Comparison of ENCODE assay signal across 9 cellular contexts in genomic region chr11:10450451-10451398, GRCh38.
DNase-seq lines count a peak whose midpoint lies in the region; ATAC-seq and TF ChIP-seq lines count a peak whose summit lies in the region.
"Had no signal": no experiment of that assay in that cellular context is flagged by ENCODE, and none has a peak within 500 bp of the region (broad histone marks: within the 10 kb centered on the region; RNA-seq: fewer than 3 reads in every experiment).

No MANE protein-coding gene starts in this region.

- no peaks in the 10 kb centered on the region for H3K36me3 Mint-ChIP-seq in memory B cell
- no peaks in the 10 kb centered on the region for H3K36me3 Mint-ChIP-seq in stimulated activated naive CD8-positive, alpha-beta T cell treated with anti-CD3 and anti-CD28 coated beads, Interleukin-15, Interleukin-2, amounts not matched to agents 100 ng/mL and 50 ng/mL, for 24 hours (ENCODE audit: low read depth)

- H3K27me3 Mint-ChIP-seq in memory B cell = no peaks in the 10 kb centered on the region
- no peaks in the 10 kb centered on the region for H3K27me3 Mint-ChIP-seq in stimulated activated naive CD8-positive, alpha-beta T cell treated with anti-CD3 and anti-CD28 coated beads, Interleukin-15, Interleukin-2, amounts not matched to agents 100 ng/mL and 50 ng/mL, for 24 hours

- DNase-seq in activated CD4-positive, alpha-beta T cell treated with anti-CD3 and anti-CD28 coated beads, Interleukin-2, amount 50 U/mL, for 48 hours = peak; percentile 58 to 68
- DNase-seq in effector CD4-positive, alpha-beta T cell = peak; percentile 43
- DNase-seq in memory B cell (ENCODE audit: low spot score in 2 of 2) = peak; percentile 37 to 61
- DNase-seq in GF-D8 (lab: John Stamatoyannopoulos, UW) = no peak

- TF ChIP-seq RAD21 in Ishikawa (IDR thresholded peaks at IDR 0.05; ENCODE audit: low read depth) = peak; percentile 3; the same call in 1 of the 2 replicates

- no peak for TF ChIP-seq EP300 in Ishikawa (IDR thresholded peaks at IDR 0.05; ENCODE audit: borderline replicate concordance)

- peaks cover 45% of the 10 kb centered on the region for H3K4me1 Mint-ChIP-seq in memory B cell
- peaks cover 70% of the 10 kb centered on the region for H3K4me1 Mint-ChIP-seq in stimulated activated naive CD8-positive, alpha-beta T cell treated with anti-CD3 and anti-CD28 coated beads, Interleukin-15, Interleukin-2, amounts not matched to agents 100 ng/mL and 50 ng/mL, for 24 hours (ENCODE audit: low read depth)

- no peaks in the 10 kb centered on the region for H3K9me3 ChIP-seq in ES-I3 (ENCODE audit: control insufficient read depth, insufficient read depth, low read length)
- H3K9me3 ChIP-seq: SJSA1 had no signal

- peak overlapping the region; percentile 97 for H3K4me3 Mint-ChIP-seq in memory B cell
- peak overlapping the region; percentile 81 for H3K4me3 Mint-ChIP-seq in stimulated activated naive CD8-positive, alpha-beta T cell treated with anti-CD3 and anti-CD28 coated beads, Interleukin-15, Interleukin-2, amounts not matched to agents 100 ng/mL and 50 ng/mL, for 24 hours

- peak; percentile 46 for ATAC-seq in memory B cell (ENCODE audit: low read depth)
- ATAC-seq in HG03439 (IDR thresholded peaks at IDR 0.05; ENCODE audit: unreplicated experiment) = no peak

- peaks cover 9% of the 10 kb centered on the region; the same call in 1 of the 2 replicates for H3K4me1 ChIP-seq in ES-I3 (ENCODE audit: insufficient read depth, low read length)

- H3K36me3 ChIP-seq in ES-I3 (ENCODE audit: insufficient read depth, low read length) = no peaks in the 10 kb centered on the region
- H3K36me3 ChIP-seq: SJSA1 had no signal

- no peaks in the 10 kb centered on the region for H3K9me3 Mint-ChIP-seq in memory B cell
- H3K9me3 Mint-ChIP-seq in stimulated activated naive CD8-positive, alpha-beta T cell treated with anti-CD3 and anti-CD28 coated beads, Interleukin-15, Interleukin-2, amounts not matched to agents 100 ng/mL and 50 ng/mL, for 24 hours = no peaks in the 10 kb centered on the region

- H3K27ac Mint-ChIP-seq in memory B cell = peak overlapping the region; percentile 90
- H3K27ac Mint-ChIP-seq in stimulated activated naive CD8-positive, alpha-beta T cell treated with anti-CD3 and anti-CD28 coated beads, Interleukin-15, Interleukin-2, amounts not matched to agents 100 ng/mL and 50 ng/mL, for 24 hours = peak overlapping the region; percentile 94

- H3K9ac ChIP-seq in ES-I3 (ENCODE audit: low read depth, low read length) = peak overlapping the region; percentile 91

TF ChIP-seq in Ishikawa, 13 proteins besides CTCF, POLR2A, EP300 and RAD21:
- TF ChIP-seq YY1 (IDR thresholded peaks at IDR 0.05; ENCODE audit: low read depth) = no peak
- TF ChIP-seq FOXM1 (IDR thresholded peaks at IDR 0.05; ENCODE audit: borderline replicate concordance, low read depth) = no peak
- no peak for TF ChIP-seq REST (IDR thresholded peaks at IDR 0.05; ENCODE audit: low read depth)
- no peak for TF ChIP-seq CEBPB (IDR thresholded peaks at IDR 0.05)
- no peak for TF ChIP-seq NFIC (IDR thresholded peaks at IDR 0.05)
- no peak for TF ChIP-seq USF1 (IDR thresholded peaks at IDR 0.05)
- TF ChIP-seq MAX (IDR thresholded peaks at IDR 0.05) = no peak
- no peak for TF ChIP-seq TCF12 (IDR thresholded peaks at IDR 0.05; ENCODE audit: low read depth)
- no peak for TF ChIP-seq CREB1 (IDR thresholded peaks at IDR 0.05; ENCODE audit: low read depth)
- no peak for TF ChIP-seq EGR1 (IDR thresholded peaks at IDR 0.05)
- TF ChIP-seq ZBTB7A (IDR thresholded peaks at IDR 0.05; ENCODE audit: low read depth) = no peak
- TF ChIP-seq TEAD4 (IDR thresholded peaks at IDR 0.05) = no peak
- no peak for TF ChIP-seq TAF1 (IDR thresholded peaks at IDR 0.05; ENCODE audit: low read depth)
